22 cellular contexts compared by ENCODE assay signal in genomic region chr2:1496394-1496821, GRCh38.
DNase-seq lines count a peak whose midpoint lies in the region; ATAC-seq and TF ChIP-seq lines count a peak whose summit lies in the region.
"Had no signal": no experiment of that assay in that cellular context is flagged by ENCODE, and none has a peak within 500 bp of the region (broad histone marks: within the 10 kb centered on the region; RNA-seq: fewer than 3 reads in every experiment).

No MANE protein-coding gene starts in this region.

- POLR2A ChIA-PET in activated CD4-positive, alpha-beta memory T cell treated with anti-CD3 and anti-CD28 coated beads for 36 hours (lab: Charles Lee) = no interaction called here
- POLR2A ChIA-PET in activated CD4-positive, alpha-beta memory T cell treated with anti-CD3 and anti-CD28 coated beads, Interleukin-2, amount 10 ng/mL, durations not matched to agents 7 days and 5 days (lab: Charles Lee) = no interaction called here

- no peak for ATAC-seq in GM18909 (IDR thresholded peaks at IDR 0.05; ENCODE audit: poor library complexity, unreplicated experiment)
- ATAC-seq: GM23338, HepG2 had no signal

- H3K36me3 ChIP-seq in SK-N-MC (ENCODE audit: insufficient read depth, low read length) (no peaks in the 10 kb centered on the region), suprapubic skin (no peaks in the 10 kb centered on the region)
- H3K36me3 ChIP-seq: SJCRH30 had no signal

- peaks cover 6% of the 10 kb centered on the region for H3K27me3 ChIP-seq in suprapubic skin

- no peaks in the 10 kb centered on the region for H3K9me3 Mint-ChIP-seq in activated CD4-positive, alpha-beta memory T cell treated with anti-CD3 and anti-CD28 coated beads for 36 hours
- H3K9me3 Mint-ChIP-seq in activated CD4-positive, alpha-beta memory T cell treated with anti-CD3 and anti-CD28 coated beads, Interleukin-2, amount 10 ng/mL, durations not matched to agents 7 days and 5 days = no peaks in the 10 kb centered on the region
- H3K9me3 Mint-ChIP-seq: GM23338 had no signal

- H3K9me3 ChIP-seq in SK-N-MC (ENCODE audit: low read depth, low read length) (no peaks in the 10 kb centered on the region), suprapubic skin (no peaks in the 10 kb centered on the region)
- H3K9me3 ChIP-seq: SJCRH30 had no signal

- DNase-seq in activated CD4-positive, alpha-beta memory T cell treated with anti-CD3 and anti-CD28 coated beads for 36 hours = peak; percentile 2
- DNase-seq in activated CD4-positive, alpha-beta memory T cell treated with anti-CD3 and anti-CD28 coated beads, Interleukin-2, amount 10 ng/mL, durations not matched to agents 7 days and 5 days = no peak
- DNase-seq in SK-N-MC (ENCODE audit: low read depth, low spot score) (no peak), mesenteric fat pad (ENCODE audit: low spot score) (peak; percentile 57), suprapubic skin (ENCODE audit: low spot score in 2 of 2) (peak; percentile 31 to 65), DMS79 (lab: John Stamatoyannopoulos, UW) (no peak), NCI-H1105 treated with DMSO at 0.1 percent for 48 hours (lab: John Stamatoyannopoulos, UW) (no peak)
- DNase-seq: 8988T; CD4-positive, CD25-positive, alpha-beta regulatory T cell; COR-L47; GF-D8; HCEC 1CT; KG1; NCI-H1436; NCI-H1930; NCI-H345; NCI-H524 treated with DMSO at 0.1 percent for 48 hours; PC-9; SJCRH30 had no signal

- H3K4me3 Mint-ChIP-seq in activated CD4-positive, alpha-beta memory T cell treated with anti-CD3 and anti-CD28 coated beads for 36 hours = no peak overlapping the region
- H3K4me3 Mint-ChIP-seq in activated CD4-positive, alpha-beta memory T cell treated with anti-CD3 and anti-CD28 coated beads, Interleukin-2, amount 10 ng/mL, durations not matched to agents 7 days and 5 days = no peak overlapping the region
- H3K4me3 Mint-ChIP-seq: CD4-positive, CD25-positive, alpha-beta regulatory T cell; GM23338 had no signal

- H3K27ac ChIP-seq in SK-N-MC (no peak overlapping the region), suprapubic skin (no peak overlapping the region)
- H3K27ac ChIP-seq: PC-9, SJCRH30 had no signal

- H3K27ac Mint-ChIP-seq in activated CD4-positive, alpha-beta memory T cell treated with anti-CD3 and anti-CD28 coated beads for 36 hours = no peak overlapping the region
- no peak overlapping the region for H3K27ac Mint-ChIP-seq in activated CD4-positive, alpha-beta memory T cell treated with anti-CD3 and anti-CD28 coated beads, Interleukin-2, amount 10 ng/mL, durations not matched to agents 7 days and 5 days
- H3K27ac Mint-ChIP-seq: CD4-positive, CD25-positive, alpha-beta regulatory T cell; GM23338 had no signal

- no peak for TF ChIP-seq EP300 in suprapubic skin (IDR thresholded peaks at IDR 0.05)

- no peaks in the 10 kb centered on the region for H3K4me1 Mint-ChIP-seq in activated CD4-positive, alpha-beta memory T cell treated with anti-CD3 and anti-CD28 coated beads for 36 hours (ENCODE audit: low read depth)
- peaks cover 9% of the 10 kb centered on the region for H3K4me1 Mint-ChIP-seq in activated CD4-positive, alpha-beta memory T cell treated with anti-CD3 and anti-CD28 coated beads, Interleukin-2, amount 10 ng/mL, durations not matched to agents 7 days and 5 days
- H3K4me1 Mint-ChIP-seq: CD4-positive, CD25-positive, alpha-beta regulatory T cell; GM23338 had no signal

- no peaks in the 10 kb centered on the region for H3K4me1 ChIP-seq in suprapubic skin
- H3K4me1 ChIP-seq: SJCRH30 had no signal

- WGBS in suprapubic skin = 85% methylated on average over 13 of the region's 18 CpGs

- no peaks in the 10 kb centered on the region for H3K36me3 Mint-ChIP-seq in activated CD4-positive, alpha-beta memory T cell treated with anti-CD3 and anti-CD28 coated beads for 36 hours
- H3K36me3 Mint-ChIP-seq in activated CD4-positive, alpha-beta memory T cell treated with anti-CD3 and anti-CD28 coated beads, Interleukin-2, amount 10 ng/mL, durations not matched to agents 7 days and 5 days (ENCODE audit: low read depth) = no peaks in the 10 kb centered on the region
- H3K36me3 Mint-ChIP-seq: CD4-positive, CD25-positive, alpha-beta regulatory T cell had no signal

- CTCF ChIA-PET in activated CD4-positive, alpha-beta memory T cell treated with anti-CD3 and anti-CD28 coated beads for 36 hours (lab: Charles Lee) = no interaction called here
- CTCF ChIA-PET in activated CD4-positive, alpha-beta memory T cell treated with anti-CD3 and anti-CD28 coated beads, Interleukin-2, amount 10 ng/mL, durations not matched to agents 7 days and 5 days (lab: Charles Lee) = interaction anchor here (0.7 kb wide), 1 partner anchor 48 kb away, joined by 3 read pairs; no protein-coding TSS in a partner anchor

- no peak for TF ChIP-seq POLR2A in suprapubic skin (IDR thresholded peaks at IDR 0.05)

- peak overlapping the region; percentile 29; the same call in 1 of the 2 replicates for H3K4me3 ChIP-seq in SK-N-MC
- no peak overlapping the region for H3K4me3 ChIP-seq in suprapubic skin
- H3K4me3 ChIP-seq: GM23338, PC-9, SJCRH30 had no signal

- no peak overlapping the region for H3K9ac ChIP-seq in SK-N-MC (ENCODE audit: insufficient read length)

- no peak for TF ChIP-seq CTCF in suprapubic skin (IDR thresholded peaks at IDR 0.05)

- intact Hi-C loops in activated CD4-positive, alpha-beta memory T cell treated with anti-CD3 and anti-CD28 coated beads for 36 hours (cut with micrococcal nuclease) = no loop called here

- no peaks in the 10 kb centered on the region for H3K27me3 Mint-ChIP-seq in activated CD4-positive, alpha-beta memory T cell treated with anti-CD3 and anti-CD28 coated beads for 36 hours
- H3K27me3 Mint-ChIP-seq in activated CD4-positive, alpha-beta memory T cell treated with anti-CD3 and anti-CD28 coated beads, Interleukin-2, amount 10 ng/mL, durations not matched to agents 7 days and 5 days = no peaks in the 10 kb centered on the region
- H3K27me3 Mint-ChIP-seq: CD4-positive, CD25-positive, alpha-beta regulatory T cell had no signal

Comparison
In these comparisons a context has a peak if more than half of its experiments do, and no peak if none do; other contexts are left out.
1. DNase-seq: peak in activated CD4-positive, alpha-beta memory T cell treated with anti-CD3 and anti-CD28 coated beads for 36 hours (single experiment), mesenteric fat pad (single experiment) and suprapubic skin (2 of 2); none in activated CD4-positive, alpha-beta memory T cell treated with anti-CD3 and anti-CD28 coated beads, Interleukin-2, amount 10 ng/mL, durations not matched to agents 7 days and 5 days (single experiment), SK-N-MC (single experiment), DMS79 (single experiment) and NCI-H1105 treated with DMSO at 0.1 percent for 48 hours (single experiment).